Comparison of ENCODE assay signal across 7 cellular contexts in genomic region chr4:25861951-25862410, GRCh38. TPM values are rescaled to one million over a fixed set of nuclear protein-coding genes. Genes with fewer than 3 reads are reported as not detected.
DNase-seq lines count a peak whose midpoint lies in the region; ATAC-seq, FAIRE-seq and TF ChIP-seq lines count a peak whose summit lies in the region.

No MANE protein-coding gene starts in this region.

- no peaks in the 10 kb centered on the region; the same call in 1 of the 2 replicates for H4K20me1 ChIP-seq in K562 (replicated peaks; ENCODE audit: control insufficient read depth, insufficient read depth, low read length)

- peaks cover 49% of the 10 kb centered on the region for H3K79me2 ChIP-seq in K562 (ENCODE audit: control insufficient read depth, insufficient read depth, low read length)

- H3K36me3 ChIP-seq in RWPE2 (ENCODE audit: low read depth) (no peaks in the 10 kb centered on the region), K562 (ENCODE audit: control insufficient read depth, insufficient read depth, low read length) (no peaks in the 10 kb centered on the region)

- no peaks in the 10 kb centered on the region for H3K9me1 ChIP-seq in K562 (ENCODE audit: control insufficient read depth, insufficient read depth, low read length)

- H3K4me3 ChIP-seq in GM12864 (ENCODE audit: low read depth, low read length) (peak overlapping the region; percentile 58), RWPE2 (ENCODE audit: severe bottlenecking) (peak overlapping the region; percentile 92), K562 (peak overlapping the region; percentile 78)

- CTCF ChIA-PET in K562 (lab: Yijun Ruan, JAX; ENCODE audit: low intra/inter-chr PET ratio): no interaction called here

- FAIRE-seq in K562 (lab: Jason Lieb, UNC): peak; percentile 83

- no peak for TF ChIP-seq CTCF in GM12864 (IDR thresholded peaks at IDR 0.05; ENCODE audit: low read depth, low read length, missing control alignments)
- no peak for TF ChIP-seq CTCF in RWPE2 (IDR thresholded peaks at IDR 0.05; ENCODE audit: poor library complexity, severe bottlenecking)
- no peak for TF ChIP-seq CTCF in K562 (IDR thresholded peaks at IDR 0.05 in 2 of 3, conservative IDR thresholded peaks at IDR 0.05 in 1 of 3; ENCODE audit: insufficient read depth in 2 of 3, low read depth in 1 of 3, low read length in 3 of 3)

- peaks cover 1% of the 10 kb centered on the region for H3K9me3 ChIP-seq in RWPE2 (ENCODE audit: severe bottlenecking)
- no peaks in the 10 kb centered on the region for H3K9me3 ChIP-seq in K562 (replicated peaks; ENCODE audit: control insufficient read depth, insufficient read depth, low read depth, low read length)

- in situ Hi-C loops in K562 (cut with MboI): no loop called here

- ATAC-seq in HG02588 (IDR thresholded peaks at IDR 0.05; ENCODE audit: unreplicated experiment): peak; percentile 14
- peak; percentile 22 for ATAC-seq in RWPE2 (ENCODE audit: low read depth)
- peak; percentile 46 for ATAC-seq in K562

- H3K27ac ChIP-seq in RWPE2 (ENCODE audit: poor library complexity, severe bottlenecking) (peak overlapping the region; percentile 16), K562 (ENCODE audit: extremely low read depth, low read depth, low read length) (peak overlapping the region; percentile 77)

- TF ChIP-seq POLR2A in K562 (conservative IDR thresholded peaks at IDR 0.05): peak; percentile 42; the same call in 1 of the 2 replicates

- H2AFZ ChIP-seq in K562 (ENCODE audit: low read depth, low read length): peak overlapping the region; percentile 79

- TF ChIP-seq RAD21 in K562 (CRISPR knock-in tag; conservative IDR thresholded peaks at IDR 0.05 in 1 of 2, IDR thresholded peaks at IDR 0.05 in 1 of 2): no peak

- intact Hi-C loops in K562 (cut with micrococcal nuclease): loop anchor here (1.0 kb wide), 1 partner anchor 52 kb away; the partner anchor contains the start of gene SMIM20

- DNase-seq in GM12864 (ENCODE audit: low read depth) (no peak), RWPE2 (ENCODE audit: low spot score) (peak; percentile 56), K562 (ENCODE audit: extremely low read depth in 1 of 4, low spot score in 3 of 4) (peak in 1 of 4 experiments; percentile 59), kidney tubule cell (ENCODE audit: low spot score) (peak; percentile 49), NCI-H1105 (lab: John Stamatoyannopoulos, UW) (no peak)
- DNase-seq in stimulated activated naive CD4-positive, alpha-beta T cell treated with Interleukin-2 at 50 U/mL for 16 hours (lab: John Stamatoyannopoulos, UW): peak; percentile 18

- peaks cover 19% of the 10 kb centered on the region for H3K4me1 ChIP-seq in RWPE2 (ENCODE audit: insufficient read depth, poor library complexity, severe bottlenecking)
- H3K4me1 ChIP-seq in K562 (replicated peaks in 1 of 2; ENCODE audit: control insufficient read depth in 2 of 2, insufficient read depth in 2 of 2, low read length in 2 of 2): peaks cover 16 to 27% of the 10 kb centered on the region in 2 experiments; a peak in 4 of 5 replicates

- TF ChIP-seq EP300 in K562 (IDR thresholded peaks at IDR 0.05; ENCODE audit: low read length): no peak

- POLR2A ChIA-PET in K562 (lab: Yijun Ruan, JAX): interaction anchor here (0.7 to 1.5 kb wide), 4 partner anchors 8 to 22 kb away, joined by 3 to 4 read pairs (median 4); no protein-coding TSS in a partner anchor

- WGBS in K562 (ENCODE audit: insufficient coverage, low coverage, missing lambda C conversion rate): 0% methylated on average over 20 of the region's 32 CpGs

- BruUV-seq in K562 (replicated peaks; lab: Mats Ljungman, UMichigan): TSS peak; percentile 92

- peak overlapping the region; percentile 81 to 96 for H3K9ac ChIP-seq in K562 (ENCODE audit: insufficient read depth in 1 of 2, low read depth in 2 of 2, low read length in 2 of 2)

- H3K4me2 ChIP-seq in K562 (ENCODE audit: insufficient read depth, low read length): peak overlapping the region; percentile 80

- H3K27me3 ChIP-seq in RWPE2 (ENCODE audit: insufficient read depth, poor library complexity, severe bottlenecking) (no peaks in the 10 kb centered on the region), K562 (ENCODE audit: control insufficient read depth in 2 of 2, insufficient read depth in 2 of 2, low read length in 2 of 2) (peaks cover 2 to 3% of the 10 kb centered on the region in 2 experiments; a peak in 1 of 5 replicates)

TF ChIP-seq in K562, 482 proteins besides CTCF, POLR2A, EP300 and RAD21 (continues in another document):
- TF ChIP-seq ZNF24 (IDR thresholded peaks at IDR 0.05) (no peak), CHD1 (IDR thresholded peaks at IDR 0.05; ENCODE audit: low read length) (peak; percentile 13), NCOA2 (IDR thresholded peaks at IDR 0.05; ENCODE audit: partially characterized antibody in 2 of 2) (no peak), HDAC1 (IDR thresholded peaks at IDR 0.05) (peak in 1 of 2 experiments; percentile 38; a peak in 1 of 4 replicates), MLLT1 (IDR thresholded peaks at IDR 0.05) (peak in 1 of 2 experiments; percentile 54; a peak in 3 of 4 replicates), E2F6 (IDR thresholded peaks at IDR 0.05; ENCODE audit: borderline replicate concordance in 1 of 2, extremely low read depth in 1 of 2, insufficient read depth in 1 of 2, insufficient read length in 1 of 2, low read depth in 1 of 2, low read length in 1 of 2, poor library complexity in 1 of 2, severe bottlenecking in 1 of 2) (no peak)

RNA-seq across cellular contexts. Expression of gene SEL1L3, which starts 0.8 kb away (rescaled TPM):
- total RNA-seq in K562 (2011; cell fraction: chromatin; rRNA removed; ENCODE audit: low replicate concordance): 239 and 361 TPM in 2 replicates
- 50.2 and 64.2 TPM in 2 replicates for total RNA-seq in K562 (2011; cell fraction: nucleolus; rRNA removed)
- 170 and 237 TPM in 2 replicates for total RNA-seq in K562 (2011; cell fraction: nucleoplasm; rRNA removed)
- total RNA-seq in K562 (2014; rRNA removed): 16.9 and 19.4 TPM in 2 replicates
- total RNA-seq in K562 (2014; rRNA removed; fragmentation: Illumina TruSeq; extraction: Trizol): 29.6 and 38.5 TPM in 2 replicates
- total RNA-seq in K562 (2015; rRNA removed; fragmentation: Illumina TruSeq; extraction: Trizol): 10.0 and 10.2 TPM in 2 replicates
- 21.3 and 25.4 TPM in 2 replicates for total RNA-seq in K562 (2021)
- polyA plus RNA-seq in K562 (2011; rRNA removed): 37.5 and 44.3 TPM in 2 replicates
- polyA plus RNA-seq in K562 (2011; cell fraction: cytosol; rRNA removed): 17.1 and 17.3 TPM in 2 replicates
- polyA plus RNA-seq in K562 (2011; cell fraction: nucleus; rRNA removed): 33.7 and 36.1 TPM in 2 replicates
- 12.5 and 61.2 TPM in 2 replicates for polyA plus RNA-seq in K562 (2012)
- polyA plus RNA-seq in K562 (2014; fragmentation: Illumina TruSeq; extraction: Trizol): 33.2 and 43.0 TPM in 2 replicates
- polyA plus RNA-seq in K562 (2014; fragmentation: Nextera tagmentation; extraction: Ambion mirVana): 10 to 100 TPM; 14.6 to 14.7 TPM
- polyA plus RNA-seq in K562 (2014; rRNA removed): 21.6 and 22.4 TPM in 2 replicates
- 83.6 and 102 TPM in 2 replicates for polyA minus RNA-seq in K562 (2011; rRNA and poly(A)+ RNA removed)
- polyA minus RNA-seq in K562 (2011; cell fraction: cytosol; rRNA and poly(A)+ RNA removed): 12.3 and 17.6 TPM in 2 replicates
- polyA minus RNA-seq in K562 (2011; cell fraction: nucleus; rRNA and poly(A)+ RNA removed): 21.1 and 66.1 TPM in 2 replicates

RNA-seq across cellular contexts. Expression of gene SMIM20, which starts 52.0 kb away (rescaled TPM):
- total RNA-seq in K562 (2011; cell fraction: chromatin; rRNA removed; ENCODE audit: low replicate concordance): 3.3 and 12.6 TPM in 2 replicates
- 6.4 and 7.0 TPM in 2 replicates for total RNA-seq in K562 (2011; cell fraction: nucleolus; rRNA removed)
- 10.3 and 13.6 TPM in 2 replicates for total RNA-seq in K562 (2011; cell fraction: nucleoplasm; rRNA removed)
- total RNA-seq in K562 (2014; rRNA removed): 25.8 and 28.0 TPM in 2 replicates
- total RNA-seq in K562 (2014; rRNA removed; fragmentation: Illumina TruSeq; extraction: Trizol): 36.5 and 38.9 TPM in 2 replicates
- 33.0 and 36.4 TPM in 2 replicates for total RNA-seq in K562 (2015; rRNA removed; fragmentation: Illumina TruSeq; extraction: Trizol)
- total RNA-seq in K562 (2021): 25.1 and 29.9 TPM in 2 replicates
- polyA plus RNA-seq in K562 (2011; rRNA removed): 29.2 and 45.1 TPM in 2 replicates
- polyA plus RNA-seq in K562 (2011; cell fraction: cytosol; rRNA removed): 10.0 and 16.1 TPM in 2 replicates
- 6.0 and 10.8 TPM in 2 replicates for polyA plus RNA-seq in K562 (2011; cell fraction: nucleus; rRNA removed)
- 30.2 and 36.9 TPM in 2 replicates for polyA plus RNA-seq in K562 (2012)
- polyA plus RNA-seq in K562 (2014; fragmentation: Illumina TruSeq; extraction: Trizol): 26.0 and 33.7 TPM in 2 replicates
- polyA plus RNA-seq in K562 (2014; fragmentation: Nextera tagmentation; extraction: Ambion mirVana): 10 to 100 TPM; 50.7 to 51.0 TPM
- 36.9 and 46.3 TPM in 2 replicates for polyA plus RNA-seq in K562 (2014; rRNA removed)
- polyA minus RNA-seq in K562 (2011; rRNA and poly(A)+ RNA removed): 8.2 and 9.4 TPM in 2 replicates
- 5.6 and 7.2 TPM in 2 replicates for polyA minus RNA-seq in K562 (2011; cell fraction: cytosol; rRNA and poly(A)+ RNA removed)
- polyA minus RNA-seq in K562 (2011; cell fraction: nucleus; rRNA and poly(A)+ RNA removed): 2.3 and 3.6 TPM in 2 replicates

Comparison
In these comparisons a context has a peak if more than half of its experiments do, and no peak if none do; other contexts are left out.
1. DNase-seq: peak in RWPE2 (single experiment), kidney tubule cell (single experiment) and stimulated activated naive CD4-positive, alpha-beta T cell treated with Interleukin-2 at 50 U/mL for 16 hours (single experiment); none in GM12864 (single experiment) and NCI-H1105 (single experiment).
2. Peak in every context shown above with its lines, with median percentiles within 50 percentile points of each other: H3K4me3 ChIP-seq and ATAC-seq.